Comparison of ENCODE assay signal across 24 cellular contexts in the genomic region with DNA sequence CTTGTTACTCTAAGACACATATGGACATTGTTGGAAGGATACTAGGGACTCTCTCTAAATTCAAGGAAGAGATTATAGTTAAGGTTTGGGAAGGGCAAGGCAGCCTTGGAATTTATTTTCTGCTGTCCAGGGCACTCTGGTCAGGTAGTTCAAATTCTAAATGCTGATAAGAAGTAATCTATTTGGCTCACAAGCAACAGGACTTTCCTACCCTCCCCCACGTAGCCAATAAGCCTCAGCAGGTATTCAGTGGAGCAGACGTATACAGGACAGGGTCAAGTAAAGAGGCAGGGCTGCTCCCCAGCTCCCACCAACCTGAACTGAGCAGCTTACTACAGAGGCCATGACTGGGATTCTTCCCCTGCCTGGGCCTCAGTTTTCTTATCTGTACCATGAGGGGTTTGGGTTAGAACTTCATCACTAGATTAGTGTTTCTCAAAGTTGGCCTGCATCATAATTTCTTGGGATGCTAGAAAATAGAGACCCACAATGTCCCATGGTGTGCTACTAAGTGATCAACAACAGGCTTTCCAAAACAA. TPM values are rescaled to one million over a fixed set of nuclear protein-coding genes. Genes with fewer than 3 reads are reported as not detected.
A peak's percentile ranks its signal among the peaks of the same experiment; 100 is the strongest.
DNase-seq lines count a peak whose midpoint lies in the region; ATAC-seq and TF ChIP-seq lines count a peak whose summit lies in the region.
"Had no signal": no experiment of that assay in that cellular context is flagged by ENCODE, and none has a peak within 500 bp of the region (broad histone marks: within the 10 kb centered on the region; RNA-seq: fewer than 3 reads in every experiment).

No MANE protein-coding gene starts in this region.

- no peak overlapping the region for H3K4me3 ChIP-seq in BLaER1 treated with 17β-estradiol and CSF1 and Interleukin-3, amounts not matched to agents 10 nM and 100 nM
- H3K4me3 ChIP-seq in Karpas-422 (ENCODE audit: low read length) = no peak overlapping the region
- H3K4me3 ChIP-seq in osteoblast (ENCODE audit: insufficient read depth, low read length) = no peak overlapping the region
- H3K4me3 ChIP-seq: GM23338 had no signal

- peaks cover 7 to 16% (median 10%) of the 10 kb centered on the region in 11 experiments; a peak in 18 of 22 replicates for H3K9me3 ChIP-seq in BLaER1 treated with 17β-estradiol and CSF1 and Interleukin-3, amounts not matched to agents 10 nM and 100 nM (replicated peaks in 1 of 11)
- H3K9me3 ChIP-seq in Karpas-422 (ENCODE audit: low read length) = no peaks in the 10 kb centered on the region
- H3K9me3 ChIP-seq in osteoblast (ENCODE audit: low read depth, low read length) = no peaks in the 10 kb centered on the region
- H3K9me3 ChIP-seq: BE2C had no signal

- no peaks in the 10 kb centered on the region for H3K27me3 Mint-ChIP-seq in activated B cell treated with CpG ODN at 0.5 μM for 24 hours

- H3K79me2 ChIP-seq in Karpas-422 (ENCODE audit: low read length) (no peaks in the 10 kb centered on the region), osteoblast (ENCODE audit: insufficient read depth, low read length) (no peaks in the 10 kb centered on the region)

- intact Hi-C loops in activated B cell treated with CpG ODN at 0.5 μM for 24 hours (cut with micrococcal nuclease) = loop anchor here (10.0 kb wide), 1 partner anchor 314 kb away; no protein-coding TSS in a partner anchor

- no peaks in the 10 kb centered on the region for H3K36me3 ChIP-seq in BLaER1 treated with 17β-estradiol and CSF1 and Interleukin-3, amounts not matched to agents 10 nM and 100 nM
- no peaks in the 10 kb centered on the region for H3K36me3 ChIP-seq in Karpas-422 (ENCODE audit: insufficient read depth, low read length)
- H3K36me3 ChIP-seq in osteoblast (ENCODE audit: insufficient read depth, low read length) = no peaks in the 10 kb centered on the region
- H3K36me3 ChIP-seq: BE2C had no signal

- H2AFZ ChIP-seq in Karpas-422 (ENCODE audit: low read length) = no peak overlapping the region
- H2AFZ ChIP-seq in osteoblast (ENCODE audit: low read length) = no peak overlapping the region
- H2AFZ ChIP-seq: GM23338 had no signal

- no peaks in the 10 kb centered on the region for H3K36me3 Mint-ChIP-seq in activated B cell treated with CpG ODN at 0.5 μM for 24 hours (ENCODE audit: low read depth)

- POLR2A ChIA-PET in activated B cell treated with CpG ODN at 0.5 μM for 24 hours (lab: Charles Lee) = no interaction called here

- peak overlapping the region; percentile 16 for H3K27ac Mint-ChIP-seq in activated B cell treated with CpG ODN at 0.5 μM for 24 hours
- H3K27ac Mint-ChIP-seq: CD4-positive, CD25-positive, alpha-beta regulatory T cell; GM23338; H9 had no signal

- peak overlapping the region in 10 of 11 experiments; percentile 72 to 98 (median 88); a peak in 21 of 22 replicates for H3K4me2 ChIP-seq in BLaER1 treated with 17β-estradiol and CSF1 and Interleukin-3, amounts not matched to agents 10 nM and 100 nM
- H3K4me2 ChIP-seq in Karpas-422 (ENCODE audit: low read depth, low read length, poor library complexity, severe bottlenecking) = peak overlapping the region; percentile 46
- H3K4me2 ChIP-seq in osteoblast (ENCODE audit: insufficient read depth, low read length) = no peak overlapping the region
- H3K4me2 ChIP-seq: GM23338 had no signal

- peak overlapping the region in 8 of 11 experiments; percentile 51 to 97 (median 92); a peak in 13 of 22 replicates for H3K27ac ChIP-seq in BLaER1 treated with 17β-estradiol and CSF1 and Interleukin-3, amounts not matched to agents 10 nM and 100 nM
- H3K27ac ChIP-seq in Karpas-422 (ENCODE audit: low read length) (no peak overlapping the region), osteoblast (ENCODE audit: low read depth, low read length) (no peak overlapping the region)

- H3K9ac ChIP-seq in BLaER1 treated with 17β-estradiol and CSF1 and Interleukin-3, amounts not matched to agents 10 nM and 100 nM = 0 out of 22 replicates have a peak overlapping the region, but pooled peaks of 1 of the 11 experiments have one; percentile 26
- H3K9ac ChIP-seq in Karpas-422 (ENCODE audit: low read length) = no peak overlapping the region

- peaks cover 26 to 81% (median 79%) of the 10 kb centered on the region in 10 experiments for H3K4me1 ChIP-seq in BLaER1 treated with 17β-estradiol and CSF1 and Interleukin-3, amounts not matched to agents 10 nM and 100 nM
- H3K4me1 ChIP-seq in Karpas-422 (ENCODE audit: low read length) (peaks cover 76% of the 10 kb centered on the region), osteoblast (ENCODE audit: insufficient read depth, low read length) (peaks cover 30% of the 10 kb centered on the region)
- H3K4me1 ChIP-seq: BE2C had no signal

- no peak for TF ChIP-seq CTCF in activated B cell treated with CpG ODN at 0.5 μM for 24 hours (IDR thresholded peaks at IDR 0.05)
- no peak for TF ChIP-seq CTCF in osteoblast (IDR thresholded peaks at IDR 0.05; ENCODE audit: extremely low read depth, low read depth, low read length)

- no peaks in the 10 kb centered on the region for H3K9me2 ChIP-seq in Karpas-422 (replicated peaks; ENCODE audit: insufficient read depth, low read length)

- peaks cover 73% of the 10 kb centered on the region for H3K4me1 Mint-ChIP-seq in activated B cell treated with CpG ODN at 0.5 μM for 24 hours

- no peaks in the 10 kb centered on the region for H4K20me1 ChIP-seq in BLaER1 treated with 17β-estradiol and CSF1 and Interleukin-3, amounts not matched to agents 10 nM and 100 nM
- no peaks in the 10 kb centered on the region for H4K20me1 ChIP-seq in Karpas-422 (ENCODE audit: insufficient read depth, low read depth, low read length)
- H4K20me1 ChIP-seq in osteoblast (ENCODE audit: insufficient read depth, low read length) = no peaks in the 10 kb centered on the region

- H3K9me3 Mint-ChIP-seq in activated B cell treated with CpG ODN at 0.5 μM for 24 hours = peaks cover 6% of the 10 kb centered on the region
- H3K9me3 Mint-ChIP-seq: GM23338 had no signal

- DNase-seq in Karpas-422 (no peak), activated B cell treated with CpG ODN at 0.5 μM for 24 hours (no peak), osteoblast (ENCODE audit: insufficient read length, low spot score, missing footprints) (peak; percentile 66), iPS-NIHi7 (ENCODE audit: extremely low spot score) (no peak)
- no peak for DNase-seq in stimulated activated CD4-positive, alpha-beta T cell treated with anti-CD3 and anti-CD28 coated beads, Interleukin-15, amount 100 ng/mL, for 24 hours
- no peak for DNase-seq in activated naive CD4-positive, alpha-beta T cell treated with Interleukin-2 at 50 U/mL for 16 hours
- DNase-seq: BE2C; CD4-positive, CD25-positive, alpha-beta regulatory T cell; DMS153; DND-41; H9; KG1; NCI-H1092 treated with DMSO at 0.1 percent for 48 hours; NCI-H1436; NCI-H187; NCI-H2171 treated with DMSO at 0.1 percent for 48 hours; NCI-H774; NK-92 treated with Interleukin-12 subunit alpha and Interleukin-12 subunit beta, amount 100 ng/mL, for 24 hours; RPMI8226; SHP77; T-helper 1 cell had no signal

- ATAC-seq in activated B cell treated with CpG ODN at 0.5 μM for 24 hours (ENCODE audit: low read depth) = no peak
- ATAC-seq: GM23338 had no signal

- CTCF ChIA-PET in activated B cell treated with CpG ODN at 0.5 μM for 24 hours (lab: Charles Lee) = interaction anchor here (1.6 to 1.7 kb wide), 2 partner anchors 9 to 99 kb away, joined by 4 to 5 read pairs; no protein-coding TSS in a partner anchor

- no peak overlapping the region for H3K4me3 Mint-ChIP-seq in activated B cell treated with CpG ODN at 0.5 μM for 24 hours
- H3K4me3 Mint-ChIP-seq: CD4-positive, CD25-positive, alpha-beta regulatory T cell; GM23338; H9 had no signal

- H3K27me3 ChIP-seq in BLaER1 treated with 17β-estradiol and CSF1 and Interleukin-3, amounts not matched to agents 10 nM and 100 nM = no peaks in the 10 kb centered on the region
- H3K27me3 ChIP-seq in Karpas-422 (ENCODE audit: low read length) = no peaks in the 10 kb centered on the region
- no peaks in the 10 kb centered on the region for H3K27me3 ChIP-seq in osteoblast (ENCODE audit: insufficient read depth, low read length)
- H3K27me3 ChIP-seq: BE2C had no signal

RNA-seq across cellular contexts. Expression of gene INSC, which starts 6.1 kb away (rescaled TPM):
- 0.22 and 1.4 TPM in 2 replicates for total RNA-seq in Karpas-422 (2014; rRNA removed; shearing (Covaris generic); ENCODE audit: low replicate concordance)
- total RNA-seq in activated B cell treated with CpG ODN at 0.5 μM for 24 hours = not detected in 2 replicates
- total RNA-seq in osteoblast = 0.72 and 1.8 TPM in 2 replicates
- total RNA-seq: CD4-positive, CD25-positive, alpha-beta regulatory T cell; H9 had no signal

RNA-seq across cellular contexts. Expression of gene CALCB, which starts 35.3 kb away (rescaled TPM):
- 0.30 and 0.54 TPM in 2 replicates for total RNA-seq in Karpas-422 (2014; rRNA removed; shearing (Covaris generic); ENCODE audit: low replicate concordance)
- total RNA-seq in activated B cell treated with CpG ODN at 0.5 μM for 24 hours (0.35 and 0.39 TPM in 2 replicates), osteoblast (not detected in 2 replicates)
- total RNA-seq: H9, SK-MEL-5 had no signal

Comparison
In these comparisons a context has a peak if more than half of its experiments do, and no peak if none do; other contexts are left out.
1. H3K27ac ChIP-seq: peak in BLaER1 treated with 17β-estradiol and CSF1 and Interleukin-3, amounts not matched to agents 10 nM and 100 nM (8 of 11); none in Karpas-422 (single experiment) and osteoblast (single experiment).